In genomic region chr20:37693629-37694626, GRCh38 we compare ENCODE assay signal across 8 cellular contexts. TPM values are rescaled to one million over a fixed set of nuclear protein-coding genes. Genes with fewer than 3 reads are reported as not detected.
DNase-seq lines count a peak whose midpoint lies in the region; ATAC-seq and TF ChIP-seq lines count a peak whose summit lies in the region.

A gene with protein sequence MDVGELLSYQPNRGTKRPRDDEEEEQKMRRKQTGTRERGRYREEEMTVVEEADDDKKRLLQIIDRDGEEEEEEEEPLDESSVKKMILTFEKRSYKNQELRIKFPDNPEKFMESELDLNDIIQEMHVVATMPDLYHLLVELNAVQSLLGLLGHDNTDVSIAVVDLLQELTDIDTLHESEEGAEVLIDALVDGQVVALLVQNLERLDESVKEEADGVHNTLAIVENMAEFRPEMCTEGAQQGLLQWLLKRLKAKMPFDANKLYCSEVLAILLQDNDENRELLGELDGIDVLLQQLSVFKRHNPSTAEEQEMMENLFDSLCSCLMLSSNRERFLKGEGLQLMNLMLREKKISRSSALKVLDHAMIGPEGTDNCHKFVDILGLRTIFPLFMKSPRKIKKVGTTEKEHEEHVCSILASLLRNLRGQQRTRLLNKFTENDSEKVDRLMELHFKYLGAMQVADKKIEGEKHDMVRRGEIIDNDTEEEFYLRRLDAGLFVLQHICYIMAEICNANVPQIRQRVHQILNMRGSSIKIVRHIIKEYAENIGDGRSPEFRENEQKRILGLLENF (plus strand): TSS chr20:37694030. CDS start chr20:37694123, 93 bp downstream.

- peaks cover 7% of the 10 kb centered on the region for H3K27me3 ChIP-seq in CD4-positive, CD25-positive, alpha-beta regulatory T cell (ENCODE audit: control insufficient read depth, insufficient read depth, low read length)
- H3K27me3 ChIP-seq in right lobe of liver, result no peaks in the 10 kb centered on the region

- peaks cover 15% of the 10 kb centered on the region for H3K36me3 Mint-ChIP-seq in CD4-positive, CD25-positive, alpha-beta regulatory T cell

- peaks cover 2% of the 10 kb centered on the region for H3K36me3 ChIP-seq in CD4-positive, CD25-positive, alpha-beta regulatory T cell (ENCODE audit: control insufficient read depth, insufficient read depth, low read length)
- H3K36me3 ChIP-seq in right lobe of liver, result no peaks in the 10 kb centered on the region

- H3K9me3 ChIP-seq in CD4-positive, CD25-positive, alpha-beta regulatory T cell (ENCODE audit: control insufficient read depth in 2 of 2, low read length in 2 of 2), result no peaks in the 10 kb centered on the region
- H3K9me3 ChIP-seq in right lobe of liver, result no peaks in the 10 kb centered on the region

- intact Hi-C loops in right lobe of liver (cut with DNase I), result no loop called here

- peak in 2 of 4 donors; percentile 19 to 28 for TF ChIP-seq CTCF in right lobe of liver (IDR thresholded peaks at IDR 0.05)

- H3K4me1 ChIP-seq in CD4-positive, CD25-positive, alpha-beta regulatory T cell (ENCODE audit: control insufficient read depth, insufficient read depth, low read length, poor library complexity, severe bottlenecking), result peaks cover 17% of the 10 kb centered on the region
- H3K4me1 ChIP-seq in right lobe of liver, result peaks cover 0 to 30% (median 7%) of the 10 kb centered on the region in 4 donors

- H3K27ac ChIP-seq in CD4-positive, CD25-positive, alpha-beta regulatory T cell (ENCODE audit: insufficient read depth, low read length, poor library complexity, severe bottlenecking), result peak within 1 kb of the TSS; percentile 61
- peak within 1 kb of the TSS; percentile 65 to 68 (median 66) for H3K27ac ChIP-seq in right lobe of liver

- peaks cover 26% of the 10 kb centered on the region for H3K27me3 Mint-ChIP-seq in CD4-positive, CD25-positive, alpha-beta regulatory T cell

- peak; percentile 89 for TF ChIP-seq POLR2A in right lobe of liver (IDR thresholded peaks at IDR 0.05)

- H3K4me3 Mint-ChIP-seq in CD4-positive, CD25-positive, alpha-beta regulatory T cell, result peak within 1 kb of the TSS; percentile 97 to 100 (median 98)

- H3K27ac Mint-ChIP-seq in CD4-positive, CD25-positive, alpha-beta regulatory T cell, result peak within 1 kb of the TSS; percentile 92 to 97 (median 96)

- peak within 1 kb of the TSS; percentile 89 for H3K4me3 ChIP-seq in CD4-positive, CD25-positive, alpha-beta regulatory T cell (ENCODE audit: low read depth, low read length)
- peak within 1 kb of the TSS; percentile 84 to 92 (median 91) for H3K4me3 ChIP-seq in right lobe of liver

- peak; percentile 93 to 98 (median 94) for DNase-seq in CD4-positive, CD25-positive, alpha-beta regulatory T cell
- peak; percentile 99 for DNase-seq in NCI-H82 (lab: John Stamatoyannopoulos, UW)
- DNase-seq in activated CD4-positive, alpha-beta T cell treated with anti-CD3 and anti-CD28 coated beads, Interleukin-2, amount 50 U/mL, for 4 hours, result peak; percentile 96
- peak; percentile 88 to 97 for DNase-seq in dermis microvascular lymphatic vessel endothelial cell (ENCODE audit: low read depth in 2 of 2)
- peak; percentile 98 to 99 (median 98) for DNase-seq in right lobe of liver
- peak; percentile 96 for DNase-seq in stimulated activated CD4-positive, alpha-beta T cell treated with anti-CD3 and anti-CD28 coated beads, Interleukin-4, amount 100 ng/mL, for 24 hours

- peaks cover 9 to 46% (median 32%) of the 10 kb centered on the region in 4 donors for H3K4me1 Mint-ChIP-seq in CD4-positive, CD25-positive, alpha-beta regulatory T cell

- peak; percentile 97 to 98 for ATAC-seq in CD4-positive, CD25-positive, alpha-beta regulatory T cell (ENCODE audit: low read depth in 2 of 2)
- peak; percentile 79 for ATAC-seq in GM19438 (IDR thresholded peaks at IDR 0.05; ENCODE audit: low read depth, unreplicated experiment)
- peak; percentile 87 for ATAC-seq in HG03571 (IDR thresholded peaks at IDR 0.05; ENCODE audit: unreplicated experiment)
- ATAC-seq in right lobe of liver, result peak; percentile 97

- H3K9me3 Mint-ChIP-seq in CD4-positive, CD25-positive, alpha-beta regulatory T cell, result no peaks in the 10 kb centered on the region

- WGBS in right lobe of liver (ENCODE audit: insufficient coverage, low coverage, low lambda C conversion rate, missing lambda C conversion rate), result under 1% methylated on average over 45 of the region's 54 CpGs

RNA-seq across cellular contexts. Expression of the gene that starts here (rescaled TPM):
- total RNA-seq in CD4-positive, CD25-positive, alpha-beta regulatory T cell, result 56.0 TPM
- polyA plus RNA-seq in CD4-positive, CD25-positive, alpha-beta regulatory T cell, result 100 to 1,000 TPM in 1 of 4 donors, 10 to 100 TPM in 3; 80.1 to 117 (median 90.1) TPM
- total RNA-seq in dermis microvascular lymphatic vessel endothelial cell (22.7 and 22.8 TPM in 2 replicates), right lobe of liver (10 to 100 TPM; 16.3 to 41.8 (median 28.8) TPM)

Comparison
In these comparisons a context has a peak if more than half of its experiments do, and no peak if none do; other contexts are left out.
1. Peak in every context shown above with its lines: DNase-seq, ATAC-seq, H3K4me3 ChIP-seq and H3K27ac ChIP-seq.